Comparison of ENCODE assay signal across 1 cellular context in the genomic region with DNA sequence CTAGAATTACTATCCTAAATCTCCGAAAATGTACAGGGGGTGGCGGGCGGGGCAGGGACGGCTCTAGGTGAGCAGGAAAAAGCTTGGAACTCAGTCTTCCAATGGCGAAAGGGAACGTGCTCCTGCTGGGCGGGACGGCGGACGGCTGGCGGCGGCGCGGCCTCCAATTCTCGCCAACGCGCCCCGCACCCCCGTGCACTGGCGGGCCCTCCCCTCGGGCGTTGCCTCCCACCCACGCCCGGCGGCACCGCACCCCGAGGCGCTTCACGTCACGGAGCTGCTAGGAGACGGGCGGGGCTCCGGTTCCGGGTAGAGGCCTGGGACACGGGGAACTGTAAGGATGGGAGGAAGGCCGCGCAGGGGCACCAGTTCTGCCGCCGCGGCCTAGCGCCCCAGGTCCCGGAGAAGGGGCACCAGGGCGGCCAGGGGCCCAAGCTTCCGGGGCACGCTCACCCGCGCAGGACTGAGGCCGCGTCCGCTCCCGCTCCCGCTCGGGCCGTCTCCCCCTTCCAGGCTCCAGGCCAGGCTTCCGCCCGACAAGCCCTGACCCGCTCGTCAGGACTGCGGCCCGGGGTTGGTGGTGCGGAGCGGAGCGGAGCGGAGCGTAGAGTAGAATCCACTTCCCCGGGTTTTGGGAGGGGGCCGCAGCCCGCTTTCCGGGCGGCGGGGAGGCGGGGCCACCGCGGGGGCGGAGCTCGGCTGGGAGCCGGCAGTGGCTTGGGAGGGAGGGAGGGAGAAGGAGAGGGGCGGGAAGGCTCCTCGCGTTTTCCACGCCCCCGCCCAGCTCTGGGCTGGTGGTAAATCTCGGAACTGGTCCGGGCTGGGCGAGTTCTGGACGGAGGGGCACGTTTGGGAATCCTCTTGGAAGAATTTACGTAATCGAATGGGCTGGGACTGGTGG.
TF ChIP-seq lines count a peak whose summit lies in the region.

A gene (minus strand): TSS at position 594 of the 901 bp plus-strand sequence. CDS start 3,167 bp downstream, outside the sequence.

TF ChIP-seq in HEK293, 187 proteins besides CTCF, POLR2A, EP300 and RAD21 (continued from another document and continues in another):
- TF ChIP-seq, protein P1, sequence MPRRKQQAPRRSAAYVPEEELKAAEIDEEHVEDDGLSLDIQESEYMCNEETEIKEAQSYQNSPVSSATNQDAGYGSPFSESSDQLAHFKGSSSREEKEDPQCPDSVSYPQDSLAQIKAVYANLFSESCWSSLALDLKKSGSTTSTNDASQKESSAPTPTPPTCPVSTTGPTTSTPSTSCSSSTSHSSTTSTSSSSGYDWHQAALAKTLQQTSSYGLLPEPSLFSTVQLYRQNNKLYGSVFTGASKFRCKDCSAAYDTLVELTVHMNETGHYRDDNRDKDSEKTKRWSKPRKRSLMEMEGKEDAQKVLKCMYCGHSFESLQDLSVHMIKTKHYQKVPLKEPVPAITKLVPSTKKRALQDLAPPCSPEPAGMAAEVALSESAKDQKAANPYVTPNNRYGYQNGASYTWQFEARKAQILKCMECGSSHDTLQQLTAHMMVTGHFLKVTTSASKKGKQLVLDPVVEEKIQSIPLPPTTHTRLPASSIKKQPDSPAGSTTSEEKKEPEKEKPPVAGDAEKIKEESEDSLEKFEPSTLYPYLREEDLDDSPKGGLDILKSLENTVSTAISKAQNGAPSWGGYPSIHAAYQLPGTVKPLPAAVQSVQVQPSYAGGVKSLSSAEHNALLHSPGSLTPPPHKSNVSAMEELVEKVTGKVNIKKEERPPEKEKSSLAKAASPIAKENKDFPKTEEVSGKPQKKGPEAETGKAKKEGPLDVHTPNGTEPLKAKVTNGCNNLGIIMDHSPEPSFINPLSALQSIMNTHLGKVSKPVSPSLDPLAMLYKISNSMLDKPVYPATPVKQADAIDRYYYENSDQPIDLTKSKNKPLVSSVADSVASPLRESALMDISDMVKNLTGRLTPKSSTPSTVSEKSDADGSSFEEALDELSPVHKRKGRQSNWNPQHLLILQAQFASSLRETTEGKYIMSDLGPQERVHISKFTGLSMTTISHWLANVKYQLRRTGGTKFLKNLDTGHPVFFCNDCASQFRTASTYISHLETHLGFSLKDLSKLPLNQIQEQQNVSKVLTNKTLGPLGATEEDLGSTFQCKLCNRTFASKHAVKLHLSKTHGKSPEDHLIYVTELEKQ (tag by site-specific recombination; IDR thresholded peaks at IDR 0.05; ENCODE audit: borderline replicate concordance): no peak
- TF ChIP-seq HOXA7 (CRISPR knock-in tag; IDR thresholded peaks at IDR 0.05; ENCODE audit: borderline replicate concordance): no peak
- TF ChIP-seq ZNF37A (tag by site-specific recombination; IDR thresholded peaks at IDR 0.05): no peak
- TF ChIP-seq, protein P2, sequence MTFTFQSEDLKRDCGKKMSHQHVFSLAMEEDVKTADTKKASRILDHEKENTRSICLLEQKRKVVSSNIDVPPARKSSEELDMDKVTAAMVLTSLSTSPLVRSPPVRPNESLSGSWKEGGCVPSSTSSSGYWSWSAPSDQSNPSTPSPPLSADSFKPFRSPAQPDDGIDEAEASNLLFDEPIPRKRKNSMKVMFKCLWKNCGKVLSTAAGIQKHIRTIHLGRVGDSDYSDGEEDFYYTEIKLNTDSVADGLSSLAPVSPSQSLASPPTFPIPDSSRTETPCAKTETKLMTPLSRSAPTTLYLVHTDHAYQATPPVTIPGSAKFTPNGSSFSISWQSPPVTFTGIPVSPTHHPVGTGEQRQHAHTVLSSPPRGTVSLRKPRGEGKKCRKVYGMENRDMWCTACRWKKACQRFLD (tag by site-specific recombination; IDR thresholded peaks at IDR 0.05): no peak
- TF ChIP-seq ZNF514 (tag by site-specific recombination; IDR thresholded peaks at IDR 0.05): no peak
- no peak for TF ChIP-seq ZNF768 (tag by site-specific recombination; IDR thresholded peaks at IDR 0.05)
- TF ChIP-seq, protein P3, sequence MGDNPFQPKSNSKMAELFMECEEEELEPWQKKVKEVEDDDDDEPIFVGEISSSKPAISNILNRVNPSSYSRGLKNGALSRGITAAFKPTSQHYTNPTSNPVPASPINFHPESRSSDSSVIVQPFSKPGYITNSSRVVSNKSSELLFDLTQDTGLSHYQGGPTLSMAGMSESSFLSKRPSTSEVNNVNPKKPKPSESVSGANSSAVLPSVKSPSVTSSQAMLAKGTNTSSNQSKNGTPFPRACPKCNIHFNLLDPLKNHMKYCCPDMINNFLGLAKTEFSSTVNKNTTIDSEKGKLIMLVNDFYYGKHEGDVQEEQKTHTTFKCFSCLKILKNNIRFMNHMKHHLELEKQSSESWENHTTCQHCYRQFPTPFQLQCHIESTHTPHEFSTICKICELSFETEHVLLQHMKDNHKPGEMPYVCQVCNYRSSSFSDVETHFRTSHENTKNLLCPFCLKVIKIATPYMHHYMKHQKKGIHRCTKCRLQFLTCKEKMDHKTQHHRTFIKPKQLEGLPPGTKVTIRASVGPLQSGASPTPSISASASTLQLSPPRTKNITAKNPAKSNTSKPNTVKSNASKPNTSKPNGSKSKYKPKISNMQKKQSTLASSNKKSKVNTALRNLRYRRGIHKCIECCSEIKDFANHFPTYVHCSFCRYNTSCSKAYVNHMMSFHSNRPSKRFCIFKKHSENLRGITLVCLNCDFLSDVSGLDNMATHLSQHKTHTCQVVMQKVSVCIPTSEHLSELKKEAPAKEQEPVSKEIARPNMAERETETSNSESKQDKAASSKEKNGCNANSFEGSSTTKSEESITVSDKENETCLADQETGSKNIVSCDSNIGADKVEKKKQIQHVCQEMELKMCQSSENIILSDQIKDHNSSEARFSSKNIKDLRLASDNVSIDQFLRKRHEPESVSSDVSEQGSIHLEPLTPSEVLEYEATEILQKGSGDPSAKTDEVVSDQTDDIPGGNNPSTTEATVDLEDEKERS (tag by site-specific recombination; IDR thresholded peaks at IDR 0.05): no peak
- TF ChIP-seq ZNF837 (tag by site-specific recombination; IDR thresholded peaks at IDR 0.05): peak; percentile 88; the same call in 1 of the 2 replicates
- TF ChIP-seq, protein P4, sequence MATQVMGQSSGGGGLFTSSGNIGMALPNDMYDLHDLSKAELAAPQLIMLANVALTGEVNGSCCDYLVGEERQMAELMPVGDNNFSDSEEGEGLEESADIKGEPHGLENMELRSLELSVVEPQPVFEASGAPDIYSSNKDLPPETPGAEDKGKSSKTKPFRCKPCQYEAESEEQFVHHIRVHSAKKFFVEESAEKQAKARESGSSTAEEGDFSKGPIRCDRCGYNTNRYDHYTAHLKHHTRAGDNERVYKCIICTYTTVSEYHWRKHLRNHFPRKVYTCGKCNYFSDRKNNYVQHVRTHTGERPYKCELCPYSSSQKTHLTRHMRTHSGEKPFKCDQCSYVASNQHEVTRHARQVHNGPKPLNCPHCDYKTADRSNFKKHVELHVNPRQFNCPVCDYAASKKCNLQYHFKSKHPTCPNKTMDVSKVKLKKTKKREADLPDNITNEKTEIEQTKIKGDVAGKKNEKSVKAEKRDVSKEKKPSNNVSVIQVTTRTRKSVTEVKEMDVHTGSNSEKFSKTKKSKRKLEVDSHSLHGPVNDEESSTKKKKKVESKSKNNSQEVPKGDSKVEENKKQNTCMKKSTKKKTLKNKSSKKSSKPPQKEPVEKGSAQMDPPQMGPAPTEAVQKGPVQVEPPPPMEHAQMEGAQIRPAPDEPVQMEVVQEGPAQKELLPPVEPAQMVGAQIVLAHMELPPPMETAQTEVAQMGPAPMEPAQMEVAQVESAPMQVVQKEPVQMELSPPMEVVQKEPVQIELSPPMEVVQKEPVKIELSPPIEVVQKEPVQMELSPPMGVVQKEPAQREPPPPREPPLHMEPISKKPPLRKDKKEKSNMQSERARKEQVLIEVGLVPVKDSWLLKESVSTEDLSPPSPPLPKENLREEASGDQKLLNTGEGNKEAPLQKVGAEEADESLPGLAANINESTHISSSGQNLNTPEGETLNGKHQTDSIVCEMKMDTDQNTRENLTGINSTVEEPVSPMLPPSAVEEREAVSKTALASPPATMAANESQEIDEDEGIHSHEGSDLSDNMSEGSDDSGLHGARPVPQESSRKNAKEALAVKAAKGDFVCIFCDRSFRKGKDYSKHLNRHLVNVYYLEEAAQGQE (tag by site-specific recombination; IDR thresholded peaks at IDR 0.05): no peak
- TF ChIP-seq GLI4 (tag by site-specific recombination; IDR thresholded peaks at IDR 0.05): peak; percentile 52; the same call in 1 of the 2 replicates
- peak; percentile 98 for TF ChIP-seq ZNF423 (tag by site-specific recombination; IDR thresholded peaks at IDR 0.05)
- peak; percentile 88 for TF ChIP-seq SP2 (tag by site-specific recombination; IDR thresholded peaks at IDR 0.05)
- TF ChIP-seq ZNF610 (tag by site-specific recombination; IDR thresholded peaks at IDR 0.05; ENCODE audit: borderline replicate concordance): peak; percentile 69; the same call in 1 of the 2 replicates
- TF ChIP-seq ZNF626 (tag by site-specific recombination; IDR thresholded peaks at IDR 0.05): no peak; the same call in 1 of the 2 replicates
- no peak for TF ChIP-seq ZNF214 (tag by site-specific recombination; IDR thresholded peaks at IDR 0.05; ENCODE audit: borderline replicate concordance)
- TF ChIP-seq FEZF1 (tag by site-specific recombination; IDR thresholded peaks at IDR 0.05): 0 out of 2 replicates have a peak, but pooled peaks have one; percentile 6
- TF ChIP-seq ZNF426 (tag by site-specific recombination; IDR thresholded peaks at IDR 0.05): no peak
- TF ChIP-seq, protein P5, sequence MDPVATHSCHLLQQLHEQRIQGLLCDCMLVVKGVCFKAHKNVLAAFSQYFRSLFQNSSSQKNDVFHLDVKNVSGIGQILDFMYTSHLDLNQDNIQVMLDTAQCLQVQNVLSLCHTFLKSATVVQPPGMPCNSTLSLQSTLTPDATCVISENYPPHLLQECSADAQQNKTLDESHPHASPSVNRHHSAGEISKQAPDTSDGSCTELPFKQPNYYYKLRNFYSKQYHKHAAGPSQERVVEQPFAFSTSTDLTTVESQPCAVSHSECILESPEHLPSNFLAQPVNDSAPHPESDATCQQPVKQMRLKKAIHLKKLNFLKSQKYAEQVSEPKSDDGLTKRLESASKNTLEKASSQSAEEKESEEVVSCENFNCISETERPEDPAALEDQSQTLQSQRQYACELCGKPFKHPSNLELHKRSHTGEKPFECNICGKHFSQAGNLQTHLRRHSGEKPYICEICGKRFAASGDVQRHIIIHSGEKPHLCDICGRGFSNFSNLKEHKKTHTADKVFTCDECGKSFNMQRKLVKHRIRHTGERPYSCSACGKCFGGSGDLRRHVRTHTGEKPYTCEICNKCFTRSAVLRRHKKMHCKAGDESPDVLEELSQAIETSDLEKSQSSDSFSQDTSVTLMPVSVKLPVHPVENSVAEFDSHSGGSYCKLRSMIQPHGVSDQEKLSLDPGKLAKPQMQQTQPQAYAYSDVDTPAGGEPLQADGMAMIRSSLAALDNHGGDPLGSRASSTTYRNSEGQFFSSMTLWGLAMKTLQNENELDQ (tag by site-specific recombination; IDR thresholded peaks at IDR 0.05; ENCODE audit: low read depth): no peak
- no peak for TF ChIP-seq ZNF677 (tag by site-specific recombination; IDR thresholded peaks at IDR 0.05)
- TF ChIP-seq ZNF404 (tag by site-specific recombination; IDR thresholded peaks at IDR 0.05): no peak
- no peak for TF ChIP-seq ZNF174 (tag by site-specific recombination; IDR thresholded peaks at IDR 0.05)
- peak; percentile 98 for TF ChIP-seq GLIS2 (tag by site-specific recombination; IDR thresholded peaks at IDR 0.05)
- no peak for TF ChIP-seq OVOL3 (tag by site-specific recombination; IDR thresholded peaks at IDR 0.05)
- TF ChIP-seq ZNF175 (tag by site-specific recombination; IDR thresholded peaks at IDR 0.05): no peak
- no peak for TF ChIP-seq ZNF221 (tag by site-specific recombination; IDR thresholded peaks at IDR 0.05; ENCODE audit: borderline replicate concordance)
- no peak for TF ChIP-seq SCRT1 (tag by site-specific recombination; IDR thresholded peaks at IDR 0.05; ENCODE audit: borderline replicate concordance)
- no peak for TF ChIP-seq ZNF654 (tag by site-specific recombination; IDR thresholded peaks at IDR 0.05; ENCODE audit: low read depth)
- TF ChIP-seq ZNF830 (tag by site-specific recombination; IDR thresholded peaks at IDR 0.05; ENCODE audit: low read depth): no peak
- peak; percentile 26; the same call in 1 of the 2 replicates for TF ChIP-seq ZNF585B (tag by site-specific recombination; IDR thresholded peaks at IDR 0.05)
- TF ChIP-seq, protein P6, sequence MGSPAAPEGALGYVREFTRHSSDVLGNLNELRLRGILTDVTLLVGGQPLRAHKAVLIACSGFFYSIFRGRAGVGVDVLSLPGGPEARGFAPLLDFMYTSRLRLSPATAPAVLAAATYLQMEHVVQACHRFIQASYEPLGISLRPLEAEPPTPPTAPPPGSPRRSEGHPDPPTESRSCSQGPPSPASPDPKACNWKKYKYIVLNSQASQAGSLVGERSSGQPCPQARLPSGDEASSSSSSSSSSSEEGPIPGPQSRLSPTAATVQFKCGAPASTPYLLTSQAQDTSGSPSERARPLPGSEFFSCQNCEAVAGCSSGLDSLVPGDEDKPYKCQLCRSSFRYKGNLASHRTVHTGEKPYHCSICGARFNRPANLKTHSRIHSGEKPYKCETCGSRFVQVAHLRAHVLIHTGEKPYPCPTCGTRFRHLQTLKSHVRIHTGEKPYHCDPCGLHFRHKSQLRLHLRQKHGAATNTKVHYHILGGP (tag by site-specific recombination; IDR thresholded peaks at IDR 0.05): no peak
- no peak for TF ChIP-seq ZNF311 (tag by site-specific recombination; IDR thresholded peaks at IDR 0.05; ENCODE audit: borderline replicate concordance)
- TF ChIP-seq ZNF555 (tag by site-specific recombination; conservative IDR thresholded peaks at IDR 0.05): no peak
- no peak for TF ChIP-seq GLI2 (tag by site-specific recombination; IDR thresholded peaks at IDR 0.05; ENCODE audit: borderline replicate concordance, low read depth)
- TF ChIP-seq ZFP69B (tag by site-specific recombination; IDR thresholded peaks at IDR 0.05): peak; percentile 90
- no peak for TF ChIP-seq ZNF777 (tag by site-specific recombination; IDR thresholded peaks at IDR 0.05; ENCODE audit: borderline replicate concordance)
- peak; percentile 76 for TF ChIP-seq ZNF366 (tag by site-specific recombination; conservative IDR thresholded peaks at IDR 0.05)
- TF ChIP-seq ZIC2 (tag by site-specific recombination; IDR thresholded peaks at IDR 0.05): peak; percentile 50
- peak; percentile 89; the same call in 1 of the 2 replicates for TF ChIP-seq ZBTB7A (tag by site-specific recombination; IDR thresholded peaks at IDR 0.05; ENCODE audit: low read depth)
- no peak for TF ChIP-seq ZNF350 (tag by site-specific recombination; IDR thresholded peaks at IDR 0.05)
- TF ChIP-seq, protein P7, sequence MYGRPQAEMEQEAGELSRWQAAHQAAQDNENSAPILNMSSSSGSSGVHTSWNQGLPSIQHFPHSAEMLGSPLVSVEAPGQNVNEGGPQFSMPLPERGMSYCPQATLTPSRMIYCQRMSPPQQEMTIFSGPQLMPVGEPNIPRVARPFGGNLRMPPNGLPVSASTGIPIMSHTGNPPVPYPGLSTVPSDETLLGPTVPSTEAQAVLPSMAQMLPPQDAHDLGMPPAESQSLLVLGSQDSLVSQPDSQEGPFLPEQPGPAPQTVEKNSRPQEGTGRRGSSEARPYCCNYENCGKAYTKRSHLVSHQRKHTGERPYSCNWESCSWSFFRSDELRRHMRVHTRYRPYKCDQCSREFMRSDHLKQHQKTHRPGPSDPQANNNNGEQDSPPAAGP (tag by site-specific recombination; IDR thresholded peaks at IDR 0.05): peak; percentile 88
- TF ChIP-seq ZNF394 (tag by site-specific recombination; IDR thresholded peaks at IDR 0.05; ENCODE audit: borderline replicate concordance): peak; percentile 61
- TF ChIP-seq ZNF473 (tag by site-specific recombination; IDR thresholded peaks at IDR 0.05): no peak
- 0 out of 2 replicates have a peak, but pooled peaks have one; percentile 30 for TF ChIP-seq ZNF223 (tag by site-specific recombination; IDR thresholded peaks at IDR 0.05)
- 0 out of 2 replicates have a peak, but pooled peaks have one; percentile 46 for TF ChIP-seq ZNF785 (tag by site-specific recombination; IDR thresholded peaks at IDR 0.05)
- peak; percentile 83 for TF ChIP-seq SP7 (tag by site-specific recombination; IDR thresholded peaks at IDR 0.05)
